ENCODE assay signal across 1 cellular context in the genomic region with DNA sequence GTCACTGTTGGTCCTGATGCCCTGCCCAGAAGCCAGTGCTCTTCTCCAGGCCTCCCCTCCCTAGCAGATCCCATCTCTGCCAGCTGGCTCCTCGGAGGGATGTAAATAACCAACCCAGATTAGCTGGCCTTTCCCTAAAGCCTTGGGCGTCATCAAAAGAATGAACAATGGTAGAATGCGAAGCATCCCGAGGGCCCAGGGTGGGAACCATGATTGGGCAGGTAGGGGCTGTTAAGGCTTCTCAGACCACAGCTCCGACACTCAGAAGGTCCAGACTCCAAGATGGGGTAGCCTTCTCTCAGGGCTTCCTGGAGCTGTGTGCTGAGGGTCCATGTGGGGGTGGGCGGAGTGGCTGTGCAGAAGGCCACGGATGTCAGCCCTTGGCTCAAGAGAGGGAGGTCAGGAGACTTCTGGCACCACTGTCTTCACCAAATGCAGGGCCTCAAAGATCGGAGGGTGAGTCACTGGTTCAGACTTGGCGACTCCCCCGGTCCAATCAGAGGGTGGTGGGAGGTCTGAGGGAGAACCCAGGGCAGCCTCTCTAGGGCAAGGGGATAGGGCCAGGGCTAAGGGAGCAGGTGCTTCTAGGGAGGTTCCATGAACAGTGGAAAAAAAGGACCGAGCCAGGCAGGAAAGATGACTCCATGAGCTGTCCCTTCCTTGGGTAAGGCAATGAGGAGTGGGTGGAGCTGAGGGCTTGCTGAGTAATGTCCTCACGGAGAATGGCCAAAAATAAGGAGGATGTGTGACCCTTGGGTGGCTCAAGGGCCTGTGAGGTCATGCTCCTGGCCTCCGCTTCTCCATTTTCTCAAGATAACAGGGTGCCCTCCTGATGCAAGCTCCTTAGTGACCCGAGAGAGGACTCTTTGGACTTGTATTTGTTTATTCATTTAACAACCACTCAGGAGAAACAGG.
TF ChIP-seq lines count a peak whose summit lies in the region.

No MANE protein-coding gene starts in this region.

TF ChIP-seq in K562, 482 proteins besides CTCF, POLR2A, EP300 and RAD21 (continued from another document and continues in another):
- TF ChIP-seq, protein P1, sequence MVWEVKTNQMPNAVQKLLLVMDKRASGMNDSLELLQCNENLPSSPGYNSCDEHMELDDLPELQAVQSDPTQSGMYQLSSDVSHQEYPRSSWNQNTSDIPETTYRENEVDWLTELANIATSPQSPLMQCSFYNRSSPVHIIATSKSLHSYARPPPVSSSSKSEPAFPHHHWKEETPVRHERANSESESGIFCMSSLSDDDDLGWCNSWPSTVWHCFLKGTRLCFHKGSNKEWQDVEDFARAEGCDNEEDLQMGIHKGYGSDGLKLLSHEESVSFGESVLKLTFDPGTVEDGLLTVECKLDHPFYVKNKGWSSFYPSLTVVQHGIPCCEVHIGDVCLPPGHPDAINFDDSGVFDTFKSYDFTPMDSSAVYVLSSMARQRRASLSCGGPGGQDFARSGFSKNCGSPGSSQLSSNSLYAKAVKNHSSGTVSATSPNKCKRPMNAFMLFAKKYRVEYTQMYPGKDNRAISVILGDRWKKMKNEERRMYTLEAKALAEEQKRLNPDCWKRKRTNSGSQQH (CRISPR knock-in tag; IDR thresholded peaks at IDR 0.05) = 0 out of 2 replicates have a peak, but pooled peaks have one; percentile 26
- TF ChIP-seq KDM4B (IDR thresholded peaks at IDR 0.05; ENCODE audit: borderline replicate concordance in 2 of 2, low read depth in 1 of 2) (no peak), KDM5B (IDR thresholded peaks at IDR 0.05; ENCODE audit: insufficient replicate concordance, low read depth, low read length) (peak; percentile 67), ETS2 (tag; IDR thresholded peaks at IDR 0.05; ENCODE audit: borderline replicate concordance, poor library complexity, severe bottlenecking) (peak; percentile 37), JUNB (CRISPR knock-in tag; conservative IDR thresholded peaks at IDR 0.05) (no peak), PCBP1 (IDR thresholded peaks at IDR 0.05; ENCODE audit: low read depth, low read length, poor library complexity, severe bottlenecking) (no peak), RFX7 (CRISPR knock-in tag; IDR thresholded peaks at IDR 0.05) (no peak), CBFB (CRISPR knock-in tag; IDR thresholded peaks at IDR 0.05) (no peak), TAF9B (IDR thresholded peaks at IDR 0.05; ENCODE audit: partially characterized antibody) (no peak), FIP1L1 (IDR thresholded peaks at IDR 0.05; ENCODE audit: low read depth, low read length, poor library complexity, severe bottlenecking) (no peak), SMAD1 (IDR thresholded peaks at IDR 0.05; ENCODE audit: low read depth, low read length, partially characterized antibody) (peak; percentile 71), SP2 (IDR thresholded peaks at IDR 0.05; ENCODE audit: extremely low read depth, low read depth, low read length, poor library complexity, severe bottlenecking) (no peak), SUPT5H (IDR thresholded peaks at IDR 0.05) (peak; percentile 52; the same call in 1 of the 2 replicates), ZNF212 (CRISPR knock-in tag; IDR thresholded peaks at IDR 0.05) (0 out of 2 replicates have a peak, but pooled peaks have one; percentile 12), DACH1 (IDR thresholded peaks at IDR 0.05; ENCODE audit: partially characterized antibody) (no peak), SMAD2 (IDR thresholded peaks at IDR 0.05; ENCODE audit: low read depth, low read length) (no peak), TAF1 (IDR thresholded peaks at IDR 0.05; ENCODE audit: control insufficient read depth, extremely low read depth, insufficient read depth, low read length, severe bottlenecking) (peak; percentile 31), MTA3 (IDR thresholded peaks at IDR 0.05; ENCODE audit: borderline replicate concordance) (peak; percentile 80; the same call in 1 of the 2 replicates), C11orf30 (IDR thresholded peaks at IDR 0.05; ENCODE audit: low read depth) (peak; percentile 56), HDAC8 (tag; IDR thresholded peaks at IDR 0.05) (peak; percentile 59), DDX20 (tag; IDR thresholded peaks at IDR 0.05; ENCODE audit: low read depth) (peak; percentile 86; the same call in 1 of the 2 replicates), ETV1 (tag; conservative IDR thresholded peaks at IDR 0.05; ENCODE audit: low read depth) (peak; percentile 59), MCM3 (IDR thresholded peaks at IDR 0.05) (no peak), DIDO1 (tag; IDR thresholded peaks at IDR 0.05; ENCODE audit: low read depth) (0 out of 2 replicates have a peak, but pooled peaks have one; percentile 14), CBX5 (IDR thresholded peaks at IDR 0.05; ENCODE audit: borderline replicate concordance, low read depth) (0 out of 2 replicates have a peak, but pooled peaks have one; percentile 0), CEBPB (tag; IDR thresholded peaks at IDR 0.05) (peak; percentile 67), L3MBTL2 (IDR thresholded peaks at IDR 0.05) (peak; percentile 86; the same call in 1 of the 2 replicates), RFX1 (IDR thresholded peaks at IDR 0.05) (no peak)
- TF ChIP-seq, protein P2, sequence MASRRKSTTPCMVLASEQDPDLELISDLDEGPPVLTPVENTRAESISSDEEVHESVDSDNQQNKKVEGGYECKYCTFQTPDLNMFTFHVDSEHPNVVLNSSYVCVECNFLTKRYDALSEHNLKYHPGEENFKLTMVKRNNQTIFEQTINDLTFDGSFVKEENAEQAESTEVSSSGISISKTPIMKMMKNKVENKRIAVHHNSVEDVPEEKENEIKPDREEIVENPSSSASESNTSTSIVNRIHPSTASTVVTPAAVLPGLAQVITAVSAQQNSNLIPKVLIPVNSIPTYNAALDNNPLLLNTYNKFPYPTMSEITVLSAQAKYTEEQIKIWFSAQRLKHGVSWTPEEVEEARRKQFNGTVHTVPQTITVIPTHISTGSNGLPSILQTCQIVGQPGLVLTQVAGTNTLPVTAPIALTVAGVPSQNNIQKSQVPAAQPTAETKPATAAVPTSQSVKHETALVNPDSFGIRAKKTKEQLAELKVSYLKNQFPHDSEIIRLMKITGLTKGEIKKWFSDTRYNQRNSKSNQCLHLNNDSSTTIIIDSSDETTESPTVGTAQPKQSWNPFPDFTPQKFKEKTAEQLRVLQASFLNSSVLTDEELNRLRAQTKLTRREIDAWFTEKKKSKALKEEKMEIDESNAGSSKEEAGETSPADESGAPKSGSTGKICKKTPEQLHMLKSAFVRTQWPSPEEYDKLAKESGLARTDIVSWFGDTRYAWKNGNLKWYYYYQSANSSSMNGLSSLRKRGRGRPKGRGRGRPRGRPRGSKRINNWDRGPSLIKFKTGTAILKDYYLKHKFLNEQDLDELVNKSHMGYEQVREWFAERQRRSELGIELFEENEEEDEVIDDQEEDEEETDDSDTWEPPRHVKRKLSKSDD (conservative IDR thresholded peaks at IDR 0.05; ENCODE audit: low read length) = no peak
- TF ChIP-seq, protein P3, sequence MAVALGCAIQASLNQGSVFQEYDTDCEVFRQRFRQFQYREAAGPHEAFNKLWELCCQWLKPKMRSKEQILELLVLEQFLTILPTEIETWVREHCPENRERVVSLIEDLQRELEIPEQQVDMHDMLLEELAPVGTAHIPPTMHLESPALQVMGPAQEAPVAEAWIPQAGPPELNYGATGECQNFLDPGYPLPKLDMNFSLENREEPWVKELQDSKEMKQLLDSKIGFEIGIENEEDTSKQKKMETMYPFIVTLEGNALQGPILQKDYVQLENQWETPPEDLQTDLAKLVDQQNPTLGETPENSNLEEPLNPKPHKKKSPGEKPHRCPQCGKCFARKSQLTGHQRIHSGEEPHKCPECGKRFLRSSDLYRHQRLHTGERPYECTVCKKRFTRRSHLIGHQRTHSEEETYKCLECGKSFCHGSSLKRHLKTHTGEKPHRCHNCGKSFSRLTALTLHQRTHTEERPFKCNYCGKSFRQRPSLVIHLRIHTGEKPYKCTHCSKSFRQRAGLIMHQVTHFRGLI (CRISPR knock-in tag; IDR thresholded peaks at IDR 0.05) = peak; percentile 84
- TF ChIP-seq, protein P4, sequence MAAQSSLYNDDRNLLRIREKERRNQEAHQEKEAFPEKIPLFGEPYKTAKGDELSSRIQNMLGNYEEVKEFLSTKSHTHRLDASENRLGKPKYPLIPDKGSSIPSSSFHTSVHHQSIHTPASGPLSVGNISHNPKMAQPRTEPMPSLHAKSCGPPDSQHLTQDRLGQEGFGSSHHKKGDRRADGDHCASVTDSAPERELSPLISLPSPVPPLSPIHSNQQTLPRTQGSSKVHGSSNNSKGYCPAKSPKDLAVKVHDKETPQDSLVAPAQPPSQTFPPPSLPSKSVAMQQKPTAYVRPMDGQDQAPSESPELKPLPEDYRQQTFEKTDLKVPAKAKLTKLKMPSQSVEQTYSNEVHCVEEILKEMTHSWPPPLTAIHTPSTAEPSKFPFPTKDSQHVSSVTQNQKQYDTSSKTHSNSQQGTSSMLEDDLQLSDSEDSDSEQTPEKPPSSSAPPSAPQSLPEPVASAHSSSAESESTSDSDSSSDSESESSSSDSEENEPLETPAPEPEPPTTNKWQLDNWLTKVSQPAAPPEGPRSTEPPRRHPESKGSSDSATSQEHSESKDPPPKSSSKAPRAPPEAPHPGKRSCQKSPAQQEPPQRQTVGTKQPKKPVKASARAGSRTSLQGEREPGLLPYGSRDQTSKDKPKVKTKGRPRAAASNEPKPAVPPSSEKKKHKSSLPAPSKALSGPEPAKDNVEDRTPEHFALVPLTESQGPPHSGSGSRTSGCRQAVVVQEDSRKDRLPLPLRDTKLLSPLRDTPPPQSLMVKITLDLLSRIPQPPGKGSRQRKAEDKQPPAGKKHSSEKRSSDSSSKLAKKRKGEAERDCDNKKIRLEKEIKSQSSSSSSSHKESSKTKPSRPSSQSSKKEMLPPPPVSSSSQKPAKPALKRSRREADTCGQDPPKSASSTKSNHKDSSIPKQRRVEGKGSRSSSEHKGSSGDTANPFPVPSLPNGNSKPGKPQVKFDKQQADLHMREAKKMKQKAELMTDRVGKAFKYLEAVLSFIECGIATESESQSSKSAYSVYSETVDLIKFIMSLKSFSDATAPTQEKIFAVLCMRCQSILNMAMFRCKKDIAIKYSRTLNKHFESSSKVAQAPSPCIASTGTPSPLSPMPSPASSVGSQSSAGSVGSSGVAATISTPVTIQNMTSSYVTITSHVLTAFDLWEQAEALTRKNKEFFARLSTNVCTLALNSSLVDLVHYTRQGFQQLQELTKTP (IDR thresholded peaks at IDR 0.05; ENCODE audit: low read depth in 1 of 2, partially characterized antibody in 2 of 2) = peak in 1 of 2 experiments; percentile 45
- TF ChIP-seq, protein P5, sequence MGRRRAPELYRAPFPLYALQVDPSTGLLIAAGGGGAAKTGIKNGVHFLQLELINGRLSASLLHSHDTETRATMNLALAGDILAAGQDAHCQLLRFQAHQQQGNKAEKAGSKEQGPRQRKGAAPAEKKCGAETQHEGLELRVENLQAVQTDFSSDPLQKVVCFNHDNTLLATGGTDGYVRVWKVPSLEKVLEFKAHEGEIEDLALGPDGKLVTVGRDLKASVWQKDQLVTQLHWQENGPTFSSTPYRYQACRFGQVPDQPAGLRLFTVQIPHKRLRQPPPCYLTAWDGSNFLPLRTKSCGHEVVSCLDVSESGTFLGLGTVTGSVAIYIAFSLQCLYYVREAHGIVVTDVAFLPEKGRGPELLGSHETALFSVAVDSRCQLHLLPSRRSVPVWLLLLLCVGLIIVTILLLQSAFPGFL (CRISPR knock-in tag; IDR thresholded peaks at IDR 0.05) = no peak
- TF ChIP-seq, protein P6, sequence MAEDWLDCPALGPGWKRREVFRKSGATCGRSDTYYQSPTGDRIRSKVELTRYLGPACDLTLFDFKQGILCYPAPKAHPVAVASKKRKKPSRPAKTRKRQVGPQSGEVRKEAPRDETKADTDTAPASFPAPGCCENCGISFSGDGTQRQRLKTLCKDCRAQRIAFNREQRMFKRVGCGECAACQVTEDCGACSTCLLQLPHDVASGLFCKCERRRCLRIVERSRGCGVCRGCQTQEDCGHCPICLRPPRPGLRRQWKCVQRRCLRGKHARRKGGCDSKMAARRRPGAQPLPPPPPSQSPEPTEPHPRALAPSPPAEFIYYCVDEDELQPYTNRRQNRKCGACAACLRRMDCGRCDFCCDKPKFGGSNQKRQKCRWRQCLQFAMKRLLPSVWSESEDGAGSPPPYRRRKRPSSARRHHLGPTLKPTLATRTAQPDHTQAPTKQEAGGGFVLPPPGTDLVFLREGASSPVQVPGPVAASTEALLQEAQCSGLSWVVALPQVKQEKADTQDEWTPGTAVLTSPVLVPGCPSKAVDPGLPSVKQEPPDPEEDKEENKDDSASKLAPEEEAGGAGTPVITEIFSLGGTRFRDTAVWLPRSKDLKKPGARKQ (CRISPR knock-in tag; IDR thresholded peaks at IDR 0.05) = peak; percentile 66
- TF ChIP-seq, protein P7, sequence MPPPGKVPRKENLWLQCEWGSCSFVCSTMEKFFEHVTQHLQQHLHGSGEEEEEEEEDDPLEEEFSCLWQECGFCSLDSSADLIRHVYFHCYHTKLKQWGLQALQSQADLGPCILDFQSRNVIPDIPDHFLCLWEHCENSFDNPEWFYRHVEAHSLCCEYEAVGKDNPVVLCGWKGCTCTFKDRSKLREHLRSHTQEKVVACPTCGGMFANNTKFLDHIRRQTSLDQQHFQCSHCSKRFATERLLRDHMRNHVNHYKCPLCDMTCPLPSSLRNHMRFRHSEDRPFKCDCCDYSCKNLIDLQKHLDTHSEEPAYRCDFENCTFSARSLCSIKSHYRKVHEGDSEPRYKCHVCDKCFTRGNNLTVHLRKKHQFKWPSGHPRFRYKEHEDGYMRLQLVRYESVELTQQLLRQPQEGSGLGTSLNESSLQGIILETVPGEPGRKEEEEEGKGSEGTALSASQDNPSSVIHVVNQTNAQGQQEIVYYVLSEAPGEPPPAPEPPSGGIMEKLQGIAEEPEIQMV (tag; conservative IDR thresholded peaks at IDR 0.05; ENCODE audit: low read depth) = peak; percentile 82
- TF ChIP-seq, protein P8, sequence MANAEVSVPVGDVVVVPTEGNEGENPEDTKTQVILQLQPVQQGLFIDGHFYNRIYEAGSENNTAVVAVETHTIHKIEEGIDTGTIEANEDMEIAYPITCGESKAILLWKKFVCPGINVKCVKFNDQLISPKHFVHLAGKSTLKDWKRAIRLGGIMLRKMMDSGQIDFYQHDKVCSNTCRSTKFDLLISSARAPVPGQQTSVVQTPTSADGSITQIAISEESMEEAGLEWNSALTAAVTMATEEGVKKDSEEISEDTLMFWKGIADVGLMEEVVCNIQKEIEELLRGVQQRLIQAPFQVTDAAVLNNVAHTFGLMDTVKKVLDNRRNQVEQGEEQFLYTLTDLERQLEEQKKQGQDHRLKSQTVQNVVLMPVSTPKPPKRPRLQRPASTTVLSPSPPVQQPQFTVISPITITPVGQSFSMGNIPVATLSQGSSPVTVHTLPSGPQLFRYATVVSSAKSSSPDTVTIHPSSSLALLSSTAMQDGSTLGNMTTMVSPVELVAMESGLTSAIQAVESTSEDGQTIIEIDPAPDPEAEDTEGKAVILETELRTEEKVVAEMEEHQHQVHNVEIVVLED (CRISPR knock-in tag; IDR thresholded peaks at IDR 0.05) = peak; percentile 37; the same call in 1 of the 2 replicates
- TF ChIP-seq, protein P9, sequence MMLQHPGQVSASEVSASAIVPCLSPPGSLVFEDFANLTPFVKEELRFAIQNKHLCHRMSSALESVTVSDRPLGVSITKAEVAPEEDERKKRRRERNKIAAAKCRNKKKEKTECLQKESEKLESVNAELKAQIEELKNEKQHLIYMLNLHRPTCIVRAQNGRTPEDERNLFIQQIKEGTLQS (IDR thresholded peaks at IDR 0.05) = peak; percentile 96
- TF ChIP-seq, protein P9 (CRISPR knock-in tag; conservative IDR thresholded peaks at IDR 0.05) = no peak
